In the genomic region with DNA sequence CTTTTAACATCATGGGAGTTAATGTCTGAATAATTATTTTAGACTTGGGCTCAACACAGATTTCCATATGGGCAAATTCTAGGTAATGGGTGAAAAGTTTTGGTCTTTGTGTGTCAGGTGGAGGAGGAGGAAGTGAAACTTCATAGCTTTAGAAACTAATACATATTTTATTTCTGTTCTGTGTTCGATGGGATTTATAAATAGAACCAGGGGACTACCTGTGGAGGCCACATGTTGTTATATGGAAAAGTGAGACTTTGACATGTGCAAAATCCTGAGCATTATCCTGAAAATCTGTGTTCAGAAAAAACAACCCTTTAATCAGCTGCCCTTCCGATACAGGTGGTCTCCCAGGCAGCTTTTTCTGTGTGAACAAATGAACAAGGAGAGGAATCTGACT, we compare ENCODE assay signal across 14 cellular contexts.
DNase-seq lines count a peak whose midpoint lies in the region; ATAC-seq and TF ChIP-seq lines count a peak whose summit lies in the region.
"Had no signal": no experiment of that assay in that cellular context is flagged by ENCODE, and none has a peak within 500 bp of the region (broad histone marks: within the 10 kb centered on the region; RNA-seq: fewer than 3 reads in every experiment).

No MANE protein-coding gene starts in this region.

- no peaks in the 10 kb centered on the region for H3K9me3 ChIP-seq in PC-3 (ENCODE audit: low read length)
- no peaks in the 10 kb centered on the region for H3K9me3 ChIP-seq in GM23248 (ENCODE audit: low read depth)
- H3K9me3 ChIP-seq: esophagus squamous epithelium, neutrophil had no signal

- no TSS peak for BruUV-seq in PC-3 (replicated peaks; lab: Mats Ljungman, UMichigan)

- no peaks in the 10 kb centered on the region for H3K36me3 ChIP-seq in PC-3 (ENCODE audit: low read depth, low read length)
- no peaks in the 10 kb centered on the region for H3K36me3 ChIP-seq in GM23248 (ENCODE audit: low read depth)
- H3K36me3 ChIP-seq in H7 (replicated peaks; ENCODE audit: control insufficient read depth, insufficient read depth, low read length) = no peaks in the 10 kb centered on the region
- H3K36me3 ChIP-seq: esophagus squamous epithelium, neutrophil had no signal

- peak overlapping the region; percentile 9; the same call in 1 of the 2 replicates for H3K4me2 ChIP-seq in PC-3 (ENCODE audit: low read length)
- no peak overlapping the region for H3K4me2 ChIP-seq in GM23248 (ENCODE audit: unreplicated experiment)

- H3K27ac ChIP-seq in PC-3 (ENCODE audit: low read length) = no peak overlapping the region
- H3K27ac ChIP-seq in coronary artery = no peak overlapping the region
- H3K27ac ChIP-seq in GM23248 = no peak overlapping the region
- H3K27ac ChIP-seq: esophagus squamous epithelium, neutrophil had no signal

- no peak overlapping the region for H3K4me3 ChIP-seq in PC-3 (ENCODE audit: low read length)
- no peak overlapping the region for H3K4me3 ChIP-seq in coronary artery
- H3K4me3 ChIP-seq in GM23248 = no peak overlapping the region
- H3K4me3 ChIP-seq in H7 (ENCODE audit: insufficient read depth, low read depth, low read length) = no peak overlapping the region
- H3K4me3 ChIP-seq: esophagus squamous epithelium had no signal

- no peaks in the 10 kb centered on the region for H3K79me2 ChIP-seq in PC-3 (ENCODE audit: low read length)
- H3K79me2 ChIP-seq in GM23248 (ENCODE audit: insufficient read depth) = no peaks in the 10 kb centered on the region

- H3K27me3 ChIP-seq in PC-3 (ENCODE audit: low read length) (no peaks in the 10 kb centered on the region), GM23248 (replicated peaks; ENCODE audit: insufficient read depth) (no peaks in the 10 kb centered on the region), H7 (ENCODE audit: control insufficient read depth, insufficient read depth, low read length) (no peaks in the 10 kb centered on the region)
- H3K27me3 ChIP-seq: esophagus squamous epithelium, neutrophil had no signal

- CTCF ChIA-PET in PC-3 (lab: Charles Lee) = no interaction called here

- POLR2A ChIA-PET in PC-3 (lab: Charles Lee; ENCODE audit: unreplicated experiment) = no interaction called here

- H3K9ac ChIP-seq in PC-3 (ENCODE audit: low read length) (no peak overlapping the region), GM23248 (no peak overlapping the region)

- H4K20me1 ChIP-seq in PC-3 (ENCODE audit: low read length) (no peaks in the 10 kb centered on the region), GM23248 (ENCODE audit: insufficient read depth) (no peaks in the 10 kb centered on the region)

- H2AFZ ChIP-seq in PC-3 (ENCODE audit: low read length) (no peak overlapping the region), GM23248 (no peak overlapping the region)

- in situ Hi-C loops in GM23248 (cut with MboI) = no loop called here

- H3F3A ChIP-seq in PC-3 (ENCODE audit: low read length, unreplicated experiment) (no peaks in the 10 kb centered on the region), GM23248 (ENCODE audit: insufficient read depth) (no peaks in the 10 kb centered on the region; the same call in 1 of the 2 replicates)

- H3K9me2 ChIP-seq in PC-3 (replicated peaks; ENCODE audit: low read length) (no peaks in the 10 kb centered on the region), GM23248 (ENCODE audit: insufficient read depth) (no peaks in the 10 kb centered on the region)

- H3K4me1 ChIP-seq in PC-3 (ENCODE audit: insufficient read depth, low read length) (peaks cover 34% of the 10 kb centered on the region), GM23248 (ENCODE audit: insufficient read depth) (no peaks in the 10 kb centered on the region)

- intact Hi-C loops in PC-3 (cut with micrococcal nuclease) = no loop called here

- TF ChIP-seq CTCF in PC-3 (conservative IDR thresholded peaks at IDR 0.05; ENCODE audit: low read depth, low read length) (no peak), coronary artery (IDR thresholded peaks at IDR 0.05) (no peak)

- peak; percentile 98 for ATAC-seq in GM18861 (IDR thresholded peaks at IDR 0.05; ENCODE audit: unreplicated experiment)
- ATAC-seq in GM21526 (IDR thresholded peaks at IDR 0.05; ENCODE audit: low FRiP score, unreplicated experiment) = peak; percentile 95
- ATAC-seq in HG03064 (IDR thresholded peaks at IDR 0.05; ENCODE audit: low read depth, unreplicated experiment) = peak; percentile 96
- no peak for ATAC-seq in PC-3
- ATAC-seq: activated CD4-positive, alpha-beta T cell treated with anti-CD3 and anti-CD28 coated beads for 36 hours had no signal

- DNase-seq in PC-3 = no peak
- DNase-seq in coronary artery (ENCODE audit: low spot score) = no peak
- no peak for DNase-seq in NCI-H82 treated with DMSO at 0.1 percent for 48 hours (lab: John Stamatoyannopoulos, UW; ENCODE audit: unreplicated experiment)
- no peak for DNase-seq in GM23248
- DNase-seq in H7 = no peak
- DNase-seq: activated CD4-positive, alpha-beta T cell treated with anti-CD3 and anti-CD28 coated beads for 36 hours; activated effector memory CD4-positive, alpha-beta T cell treated with anti-CD3 and anti-CD28 coated beads, Interleukin-2, amount 50 U/mL, for 16 hours; caudate nucleus; esophagus squamous epithelium; trophoblast cell had no signal

- 55 to 56% methylated on average over 2 of the region's 2 CpGs for WGBS in GM23248 (ENCODE audit: low coverage in 1 of 2, low lambda C conversion rate in 2 of 2, missing lambda C conversion rate in 2 of 2), 2 experiments
